In the genomic region with DNA sequence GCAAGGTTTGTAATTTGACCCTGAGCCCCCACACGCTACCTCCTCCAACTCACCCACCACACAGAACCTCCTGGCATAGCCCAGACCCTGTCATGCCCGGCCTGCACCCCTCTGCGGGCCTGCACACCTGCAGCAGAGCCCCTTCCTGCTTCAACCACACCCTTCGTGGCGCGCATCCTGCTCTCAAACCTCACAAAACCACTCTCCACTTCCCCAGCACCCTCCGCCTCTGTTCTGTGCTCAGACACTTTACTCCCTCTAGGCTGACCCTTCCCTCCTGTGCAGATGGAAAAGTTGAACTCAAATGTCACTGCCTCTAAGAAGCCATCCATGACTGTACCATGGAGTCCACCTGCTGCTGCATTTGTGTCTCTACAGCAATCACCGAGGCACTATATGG, we compare ENCODE assay signal across 27 cellular contexts. TPM values are rescaled to one million over a fixed set of nuclear protein-coding genes. Genes with fewer than 3 reads are reported as not detected.
DNase-seq lines count a peak whose midpoint lies in the region; ATAC-seq and TF ChIP-seq lines count a peak whose summit lies in the region.
"Had no signal": no experiment of that assay in that cellular context is flagged by ENCODE, and none has a peak within 500 bp of the region (broad histone marks: within the 10 kb centered on the region; RNA-seq: fewer than 3 reads in every experiment).

No MANE protein-coding gene starts in this region.

- H2AFZ ChIP-seq in H9 (ENCODE audit: low read length) = no peak overlapping the region

- no peaks in the 10 kb centered on the region for H3K27me3 Mint-ChIP-seq in activated T-cell treated with anti-CD3 and anti-CD28 coated beads, Interleukin-2, amount 50 U/mL, for 4 hours (ENCODE audit: low read depth)
- H3K27me3 Mint-ChIP-seq in H9 (ENCODE audit: low read depth) = no peaks in the 10 kb centered on the region

- H3K27ac Mint-ChIP-seq in H9 = peak overlapping the region in 2 of 3 experiments; percentile 77 to 87; a peak in 4 of 7 replicates
- H3K27ac Mint-ChIP-seq in stimulated activated effector memory CD8-positive, alpha-beta T cell treated with anti-CD3 and anti-CD28 coated beads, Interleukin-12 subunit alpha, Interleukin-12 subunit beta, amount 100 ng/mL, for 72 hours = peak overlapping the region; percentile 44
- H3K27ac Mint-ChIP-seq: effector memory CD8-positive, alpha-beta T cell; natural killer cell had no signal

- no peak for TF ChIP-seq CTCF in H9 (conservative IDR thresholded peaks at IDR 0.05)
- TF ChIP-seq CTCF in upper lobe of left lung (IDR thresholded peaks at IDR 0.05) = no peak

- no peak overlapping the region for H3K23ac ChIP-seq in H9 (ENCODE audit: insufficient read length, low read depth, low read length)

- no peaks in the 10 kb centered on the region for H3K36me3 ChIP-seq in upper lobe of left lung
- H3K36me3 ChIP-seq: adrenal gland, colonic mucosa, ovary, right atrium auricular region, SJCRH30 had no signal

- H3K27ac ChIP-seq in H9 (ENCODE audit: insufficient read length, low read depth, low read length) (no peak overlapping the region), upper lobe of left lung (no peak overlapping the region)
- H3K27ac ChIP-seq: adrenal gland, colonic mucosa, ovary, right atrium auricular region, SJCRH30 had no signal

- TF ChIP-seq EP300 in upper lobe of left lung (IDR thresholded peaks at IDR 0.05) = no peak

- H3T11ph ChIP-seq in H9 (ENCODE audit: low read length) = no peak overlapping the region

- H2BK12ac ChIP-seq in H9 (ENCODE audit: insufficient read length, low read depth, low read length) = no peak overlapping the region

- no peak overlapping the region for H2AK5ac ChIP-seq in H9 (ENCODE audit: insufficient read length, low read length)

- no peak overlapping the region for H4K91ac ChIP-seq in H9 (ENCODE audit: insufficient read length, low read depth, low read length)

- no peak for TF ChIP-seq POLR2A in upper lobe of left lung (IDR thresholded peaks at IDR 0.05)

- H3K9me3 ChIP-seq in H9 (ENCODE audit: control insufficient read depth, low read depth, low read length) = no peaks in the 10 kb centered on the region
- H3K9me3 ChIP-seq in upper lobe of left lung = no peaks in the 10 kb centered on the region
- H3K9me3 ChIP-seq: adrenal gland, colonic mucosa, ovary, right atrium auricular region, SJCRH30 had no signal

- no peak overlapping the region for H4K5ac ChIP-seq in H9 (ENCODE audit: insufficient read length, low read depth, low read length)

- no peak overlapping the region for H4K8ac ChIP-seq in H9 (replicated peaks; ENCODE audit: insufficient read length, low read depth, low read length)

- H3K23me2 ChIP-seq in H9 (ENCODE audit: insufficient read length, low read depth, low read length, poor library complexity, severe bottlenecking) = no peaks in the 10 kb centered on the region

- no peak overlapping the region for H3K56ac ChIP-seq in H9 (ENCODE audit: insufficient read length, low read depth, low read length)

- no peak for ATAC-seq in activated T-cell treated with anti-CD3 and anti-CD28 coated beads, Interleukin-2, amount 50 U/mL, for 4 hours
- no peak for ATAC-seq in stimulated activated effector memory CD8-positive, alpha-beta T cell treated with anti-CD3 and anti-CD28 coated beads, Interleukin-12 subunit alpha, Interleukin-12 subunit beta, amount 100 ng/mL, for 72 hours
- no peak for ATAC-seq in upper lobe of left lung (ENCODE audit: low FRiP score in 2 of 2)
- ATAC-seq: effector memory CD8-positive, alpha-beta T cell; esophagus mucosa; left lobe of liver; natural killer cell had no signal

- H3K9me3 Mint-ChIP-seq in activated T-cell treated with anti-CD3 and anti-CD28 coated beads, Interleukin-2, amount 50 U/mL, for 4 hours = no peaks in the 10 kb centered on the region
- no peaks in the 10 kb centered on the region for H3K9me3 Mint-ChIP-seq in H9
- H3K9me3 Mint-ChIP-seq in stimulated activated effector memory CD8-positive, alpha-beta T cell treated with anti-CD3 and anti-CD28 coated beads, Interleukin-12 subunit alpha, Interleukin-12 subunit beta, amount 100 ng/mL, for 72 hours = no peaks in the 10 kb centered on the region
- H3K9me3 Mint-ChIP-seq: effector memory CD8-positive, alpha-beta T cell; natural killer cell had no signal

- H3K79me1 ChIP-seq in H9 (ENCODE audit: insufficient read depth, low read depth, low read length, poor library complexity, severe bottlenecking) = no peaks in the 10 kb centered on the region

- H2BK20ac ChIP-seq in H9 (ENCODE audit: low read depth, low read length, poor library complexity, severe bottlenecking) = no peak overlapping the region

- H3K36me3 Mint-ChIP-seq in activated T-cell treated with anti-CD3 and anti-CD28 coated beads, Interleukin-2, amount 50 U/mL, for 4 hours (ENCODE audit: insufficient read depth) = no peaks in the 10 kb centered on the region
- peaks cover 29 to 71% (median 70%) of the 10 kb centered on the region in 3 experiments for H3K36me3 Mint-ChIP-seq in H9 (ENCODE audit: insufficient read depth in 1 of 3, low read depth in 3 of 3)
- peaks cover 6% of the 10 kb centered on the region for H3K36me3 Mint-ChIP-seq in stimulated activated effector memory CD8-positive, alpha-beta T cell treated with anti-CD3 and anti-CD28 coated beads, Interleukin-12 subunit alpha, Interleukin-12 subunit beta, amount 100 ng/mL, for 72 hours
- H3K36me3 Mint-ChIP-seq: natural killer cell had no signal

- no peak overlapping the region for H3K14ac ChIP-seq in H9 (ENCODE audit: insufficient read depth, low read length)

- H3K18ac ChIP-seq in H9 (ENCODE audit: insufficient read length, low read depth, low read length) = no peak overlapping the region

- H3K4ac ChIP-seq in H9 (ENCODE audit: low read depth, low read length) = no peak overlapping the region

- no peak overlapping the region for H2BK15ac ChIP-seq in H9 (ENCODE audit: low read depth, low read length)

- no peak overlapping the region for H2BK5ac ChIP-seq in H9 (ENCODE audit: insufficient read length, low read length)

- H3K4me3 Mint-ChIP-seq in activated T-cell treated with anti-CD3 and anti-CD28 coated beads, Interleukin-2, amount 50 U/mL, for 4 hours = peak overlapping the region; percentile 12
- H3K4me3 Mint-ChIP-seq in H9 = no peak overlapping the region
- no peak overlapping the region for H3K4me3 Mint-ChIP-seq in stimulated activated effector memory CD8-positive, alpha-beta T cell treated with anti-CD3 and anti-CD28 coated beads, Interleukin-12 subunit alpha, Interleukin-12 subunit beta, amount 100 ng/mL, for 72 hours
- H3K4me3 Mint-ChIP-seq: effector memory CD8-positive, alpha-beta T cell; natural killer cell had no signal

- no peak overlapping the region for H3K4me2 ChIP-seq in H9 (ENCODE audit: insufficient read depth, insufficient read length, low read length)

- H2BK120ac ChIP-seq in H9 (ENCODE audit: low read depth, low read length, poor library complexity, severe bottlenecking) = no peak overlapping the region

- H3K27me3 ChIP-seq in H9 (ENCODE audit: insufficient read depth, low read length) (no peaks in the 10 kb centered on the region), upper lobe of left lung (no peaks in the 10 kb centered on the region)
- H3K27me3 ChIP-seq: adrenal gland, colonic mucosa, ovary, right atrium auricular region, SJCRH30 had no signal

- H3K4me1 ChIP-seq in H9 (ENCODE audit: insufficient read depth, low read length) (no peaks in the 10 kb centered on the region), upper lobe of left lung (no peaks in the 10 kb centered on the region)
- H3K4me1 ChIP-seq: adrenal gland, colonic mucosa, right atrium auricular region, SJCRH30 had no signal

- H4K20me1 ChIP-seq in H9 (ENCODE audit: control insufficient read depth, insufficient read depth, insufficient read length) = no peaks in the 10 kb centered on the region

- peaks cover 10% of the 10 kb centered on the region for H3K4me1 Mint-ChIP-seq in activated T-cell treated with anti-CD3 and anti-CD28 coated beads, Interleukin-2, amount 50 U/mL, for 4 hours (ENCODE audit: low read depth)
- H3K4me1 Mint-ChIP-seq in H9 = peaks cover 3 to 9% of the 10 kb centered on the region in 2 experiments
- peaks cover 7% of the 10 kb centered on the region for H3K4me1 Mint-ChIP-seq in stimulated activated effector memory CD8-positive, alpha-beta T cell treated with anti-CD3 and anti-CD28 coated beads, Interleukin-12 subunit alpha, Interleukin-12 subunit beta, amount 100 ng/mL, for 72 hours

- no CpG with 5 or more reads among the region's 8 CpGs for WGBS in H9 (ENCODE audit: extremely low coverage, insufficient read length, low lambda C conversion rate)
- 70 to 80% methylated on average over 8 of the region's 8 CpGs for WGBS in upper lobe of left lung, 2 donors

- no peaks in the 10 kb centered on the region for H3K79me2 ChIP-seq in H9 (ENCODE audit: insufficient read depth, low read length)

- H3K4me3 ChIP-seq in upper lobe of left lung = no peak overlapping the region
- H3K4me3 ChIP-seq: adrenal gland, colonic mucosa, ovary, right atrium auricular region, SJCRH30 had no signal

- H3K9ac ChIP-seq in H9 (ENCODE audit: extremely low read depth, insufficient read length, low read length) = no peak overlapping the region

- DNase-seq in activated T-cell treated with anti-CD3 and anti-CD28 coated beads, Interleukin-2, amount 50 U/mL, for 4 hours = no peak
- DNase-seq in activated T-cell treated with anti-CD3 and anti-CD28 coated beads, Interleukin-2, amount 50 U/mL, for 48 hours = no peak
- DNase-seq in H9 (no peak), activated T-helper 1 cell treated with Interleukin-2 at 50 U/mL for 16 hours (ENCODE audit: low read depth) (peak; percentile 3), NCI-H226 (no peak), upper lobe of left lung (no peak)
- DNase-seq in stimulated activated effector memory CD8-positive, alpha-beta T cell treated with anti-CD3 and anti-CD28 coated beads, Interleukin-12 subunit alpha, Interleukin-12 subunit beta, amount 100 ng/mL, for 72 hours (ENCODE audit: low spot score in 2 of 2) = no peak
- DNase-seq in stimulated activated CD4-positive, alpha-beta T cell treated with anti-CD3 and anti-CD28 coated beads, Interleukin-15, amount 100 ng/mL, for 24 hours = no peak
- DNase-seq: ACHN; adrenal gland; C1 segment of cervical spinal cord; colonic mucosa; DMS153; foreskin melanocyte; HCEC 1CT; KBM-7; natural killer cell; NCI-H146; NCI-H524; NK-92 treated with Interleukin-12 subunit alpha and Interleukin-12 subunit beta, amount 100 ng/mL, for 24 hours; ovary; SJCRH30; stimulated activated CD4-positive, alpha-beta T cell treated with anti-CD3 and anti-CD28 coated beads, Interleukin-12 subunit alpha, Interleukin-12 subunit beta, amount 100 ng/mL, for 4 hours had no signal

RNA-seq across cellular contexts. Expression of a gene that starts 28.5 kb away (rescaled TPM):
- 1 to 10 TPM; 4.0 to 6.1 (median 5.4) TPM for total RNA-seq in activated T-cell treated with anti-CD3 and anti-CD28 coated beads, Interleukin-2, amount 50 U/mL, for 4 hours
- total RNA-seq in H9 (2021) (6.0 and 7.2 TPM in 2 replicates), upper lobe of left lung (1 to 10 TPM in 5 of 6 donors, not detected in 1; 1.4 to 7.3 (median 2.0) TPM)

RNA-seq across cellular contexts. Expression of a gene that starts 28.8 kb away (rescaled TPM):
- 10 to 100 TPM; 14.8 to 17.8 (median 14.8) TPM for total RNA-seq in activated T-cell treated with anti-CD3 and anti-CD28 coated beads, Interleukin-2, amount 50 U/mL, for 4 hours
- total RNA-seq in H9 (2021) (21.4 and 22.1 TPM in 2 replicates), upper lobe of left lung (10 to 100 TPM; 10.1 to 16.0 (median 14.1) TPM)
